In the genomic region with DNA sequence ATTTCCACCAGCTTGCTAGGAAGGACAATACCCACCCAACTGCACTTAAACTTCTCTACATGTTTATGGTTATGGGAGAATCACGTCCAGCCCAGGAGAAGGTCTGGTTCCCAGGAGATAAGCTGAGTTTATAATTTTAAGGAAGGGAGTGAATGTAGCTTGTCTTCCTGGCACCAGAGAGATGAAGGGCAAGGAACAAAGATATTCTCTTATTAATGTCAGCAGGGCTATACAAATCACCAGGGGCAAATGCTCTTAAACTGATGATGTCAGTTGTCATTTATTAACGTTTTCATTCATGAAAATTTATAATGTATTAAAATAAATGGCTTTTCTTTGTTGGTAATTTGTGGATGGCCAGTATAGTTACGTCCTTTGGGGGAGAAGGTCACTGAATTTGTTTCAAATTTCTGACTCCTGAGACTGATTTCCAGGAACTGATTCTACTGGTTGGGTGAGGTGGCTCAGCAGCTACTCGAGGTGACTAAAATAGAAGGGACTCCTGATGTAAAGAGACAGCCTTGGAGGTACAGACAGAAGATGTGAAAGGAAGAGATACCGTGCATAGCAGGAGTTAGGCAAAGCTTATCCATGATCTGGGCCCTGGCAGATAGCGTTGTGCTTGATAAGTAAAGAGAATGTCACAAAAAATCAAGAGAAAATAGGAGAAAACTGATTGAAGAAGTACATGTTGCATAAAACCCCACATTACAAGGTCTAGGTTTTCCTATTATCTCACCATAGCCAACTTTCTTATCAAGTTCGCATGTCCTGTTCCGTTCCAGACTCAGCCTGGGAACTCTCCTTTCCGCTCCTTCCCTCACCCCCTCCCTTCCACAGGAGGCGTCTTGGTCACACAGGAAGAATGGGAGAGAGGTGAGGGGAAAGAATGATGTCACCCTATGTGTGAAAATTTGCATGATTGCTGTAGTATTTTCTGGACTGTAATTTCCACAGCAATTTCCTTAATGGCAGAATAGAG, we compare ENCODE assay signal across 1 cellular context.
TF ChIP-seq lines count a peak whose summit lies in the region.

No MANE protein-coding gene starts in this region.

TF ChIP-seq in HEK293, 187 proteins besides CTCF, POLR2A, EP300 and RAD21 (continued from another document):
- TF ChIP-seq, protein P1, sequence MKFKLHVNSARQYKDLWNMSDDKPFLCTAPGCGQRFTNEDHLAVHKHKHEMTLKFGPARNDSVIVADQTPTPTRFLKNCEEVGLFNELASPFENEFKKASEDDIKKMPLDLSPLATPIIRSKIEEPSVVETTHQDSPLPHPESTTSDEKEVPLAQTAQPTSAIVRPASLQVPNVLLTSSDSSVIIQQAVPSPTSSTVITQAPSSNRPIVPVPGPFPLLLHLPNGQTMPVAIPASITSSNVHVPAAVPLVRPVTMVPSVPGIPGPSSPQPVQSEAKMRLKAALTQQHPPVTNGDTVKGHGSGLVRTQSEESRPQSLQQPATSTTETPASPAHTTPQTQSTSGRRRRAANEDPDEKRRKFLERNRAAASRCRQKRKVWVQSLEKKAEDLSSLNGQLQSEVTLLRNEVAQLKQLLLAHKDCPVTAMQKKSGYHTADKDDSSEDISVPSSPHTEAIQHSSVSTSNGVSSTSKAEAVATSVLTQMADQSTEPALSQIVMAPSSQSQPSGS (tag by site-specific recombination; IDR thresholded peaks at IDR 0.05; ENCODE audit: low read depth) = peak; percentile 13; the same call in 1 of the 2 replicates
- TF ChIP-seq BCL11B (tag by site-specific recombination; IDR thresholded peaks at IDR 0.05; ENCODE audit: low read depth) = no peak
